8 cellular contexts compared by ENCODE assay signal in genomic region chr13:38348890-38349289, GRCh38. TPM values are rescaled to one million over a fixed set of nuclear protein-coding genes. Genes with fewer than 3 reads are reported as not detected.
DNase-seq lines count a peak whose midpoint lies in the region; ATAC-seq and TF ChIP-seq lines count a peak whose summit lies in the region.

No MANE protein-coding gene starts in this region.

- peaks cover 0 to 28% (median 0%) of the 10 kb centered on the region in 9 donors for H3K36me3 ChIP-seq in heart right ventricle

- no peaks in the 10 kb centered on the region for H3K9me3 ChIP-seq in heart right ventricle

- BruUV-seq in MCF 10A (replicated peaks; lab: Mats Ljungman, UMichigan), result TSS peak; percentile 80

- H3K27ac ChIP-seq in heart right ventricle, result peak overlapping the region; percentile 79 to 94 (median 88)

- H3K4me1 Mint-ChIP-seq in MCF 10A (ENCODE audit: insufficient read depth, unreplicated experiment), result peaks cover 35% of the 10 kb centered on the region

- H3K36me3 Mint-ChIP-seq in MCF 10A (ENCODE audit: insufficient read depth, unreplicated experiment), result peaks cover 31% of the 10 kb centered on the region

- ATAC-seq in heart right ventricle (peak in 3 of 8 donors; percentile 30 to 52 (median 34)), HG02970 (IDR thresholded peaks at IDR 0.05; ENCODE audit: low FRiP score, unreplicated experiment) (peak; percentile 1)

- no peaks in the 10 kb centered on the region for H3K27me3 ChIP-seq in heart right ventricle

- 1 to 2% methylated on average over 11 of the region's 11 CpGs for WGBS in heart right ventricle, 2 donors

- H3K27me3 Mint-ChIP-seq in MCF 10A (ENCODE audit: insufficient read depth, unreplicated experiment), result no peaks in the 10 kb centered on the region

- peak overlapping the region; percentile 26 to 87 (median 80) for H3K4me3 ChIP-seq in heart right ventricle

- H3K4me1 ChIP-seq in heart right ventricle, result peaks cover 0 to 43% (median 24%) of the 10 kb centered on the region in 9 donors

- H3K9me3 Mint-ChIP-seq in MCF 10A (ENCODE audit: unreplicated experiment), result no peaks in the 10 kb centered on the region

- intact Hi-C loops in heart right ventricle (cut with DNase I) (loop anchor here in 2 of 10 donors (5.0 to 10.0 kb wide), 2 partner anchors 474 to 477 kb away; no protein-coding TSS in a partner anchor), cardiac septum (cut with DNase I) (no loop called here), MCF 10A (cut with micrococcal nuclease) (loop anchor here (5.0 to 10.0 kb wide), 3 partner anchors 68 to 477 kb away; no protein-coding TSS in a partner anchor)

- H3K27ac Mint-ChIP-seq in MCF 10A (ENCODE audit: low read depth, unreplicated experiment), result peak overlapping the region; percentile 99

- TF ChIP-seq CTCF in heart right ventricle (IDR thresholded peaks at IDR 0.05), result no peak
- no peak for TF ChIP-seq CTCF in MCF 10A (IDR thresholded peaks at IDR 0.05; ENCODE audit: unreplicated experiment)

- DNase-seq in heart right ventricle, result no peak
- no peak for DNase-seq in cardiac septum (ENCODE audit: low spot score)
- peak; percentile 79 for DNase-seq in RKO (ENCODE audit: low spot score)
- peak; percentile 43 for DNase-seq in MCF 10A (ENCODE audit: unreplicated experiment)
- DNase-seq in left kidney (ENCODE audit: low read depth, low spot score), result peak; percentile 33
- DNase-seq in stimulated activated CD4-positive, alpha-beta T cell treated with anti-CD3 and anti-CD28 coated beads, Interleukin-4, amount 100 ng/mL, for 24 hours, result peak; percentile 60
- no peak for DNase-seq in cerebellar nuclear complex (lab: John Stamatoyannopoulos, UW)

- CTCF ChIA-PET in MCF 10A (lab: Yijun Ruan, JAX), result interaction anchor here (0.7 to 1.6 kb wide), 6 partner anchors 27 to 726 kb away, joined by 3 to 4 read pairs (median 3); no protein-coding TSS in a partner anchor

- POLR2A ChIA-PET in MCF 10A (lab: Yijun Ruan, JAX), result interaction anchor here (0.5 to 3.1 kb wide), 32 partner anchors 8 to 734 kb away, joined by 3 to 26 read pairs (median 4); partner anchors contain the start of gene PROSER1

- peak overlapping the region; percentile 94 for H3K4me3 Mint-ChIP-seq in MCF 10A (ENCODE audit: unreplicated experiment)

RNA-seq across cellular contexts. Expression of gene UFM1, which starts 0.8 kb away (rescaled TPM):
- total RNA-seq in heart right ventricle, result 10 to 100 TPM; 23.6 to 39.0 (median 26.0) TPM
- 10 to 100 TPM; 19.8 to 26.9 TPM for polyA plus RNA-seq in heart right ventricle
- total RNA-seq in cardiac septum, result 32.3 TPM
- 129 and 173 TPM in 2 replicates for total RNA-seq in MCF 10A (2022)

Comparison
In these comparisons a context has a peak if more than half of its experiments do, and no peak if none do; other contexts are left out.
1. DNase-seq: peak in RKO (single experiment), MCF 10A (single experiment), left kidney (single experiment) and stimulated activated CD4-positive, alpha-beta T cell treated with anti-CD3 and anti-CD28 coated beads, Interleukin-4, amount 100 ng/mL, for 24 hours (single experiment); none in heart right ventricle (0 of 2), cardiac septum (single experiment) and cerebellar nuclear complex (0 of 2).